Comparison of ENCODE assay signal across 32 cellular contexts in the genomic region with DNA sequence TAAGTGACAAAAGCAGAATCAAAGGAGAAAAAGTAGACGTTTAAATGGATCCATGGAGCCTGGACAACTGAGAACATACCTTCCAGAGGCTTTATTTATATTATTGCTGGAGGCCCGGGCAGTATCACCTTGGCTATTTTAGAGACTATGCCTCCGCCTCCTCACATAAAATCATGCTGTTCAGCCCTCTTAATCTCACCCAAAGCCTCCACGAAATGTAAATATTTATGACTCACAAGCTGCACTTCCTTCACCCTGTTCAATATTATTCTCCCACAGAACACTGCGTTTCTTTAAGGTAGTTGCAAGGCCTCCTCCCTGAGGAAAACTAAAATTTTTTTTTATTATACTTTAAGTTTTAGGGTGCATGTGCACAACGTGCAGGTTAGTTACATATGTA.
"Had no signal": no experiment of that assay in that cellular context is flagged by ENCODE, and none has a peak within 500 bp of the region (broad histone marks: within the 10 kb centered on the region; RNA-seq: fewer than 3 reads in every experiment).

No MANE protein-coding gene starts in this region.

- DNase-seq: activated CD4-positive, alpha-beta memory T cell treated with anti-CD3 and anti-CD28 coated beads for 36 hours; activated CD4-positive, alpha-beta T cell treated with anti-CD3 and anti-CD28 coated beads for 36 hours; activated CD4-positive, alpha-beta T cell treated with anti-CD3 and anti-CD28 coated beads, Interleukin-2, amount 10 ng/mL, durations not matched to agents 24 days and 14 days; activated CD4-positive, CD25-positive, alpha-beta regulatory T cell; activated CD4-positive, CD25-positive, alpha-beta regulatory T cell treated with anti-CD3 and anti-CD28 coated beads, Interleukin-2, amount 50 U/mL, for 72 hours; activated CD8-positive, alpha-beta memory T cell treated with anti-CD3 and anti-CD28 coated beads, Interleukin-2, amount 10 ng/mL, durations not matched to agents 7 days and 5 days; activated CD8-positive, alpha-beta memory T cell treated with anti-CD3 and anti-CD28 coated beads, Interleukin-2, amount 50 U/mL, for 4 hours; activated CD8-positive, alpha-beta T cell treated with anti-CD3 and anti-CD28 coated beads, Interleukin-2, amount 10 ng/mL, durations not matched to agents 7 days and 5 days; activated effector memory CD4-positive, alpha-beta T cell treated with anti-CD3 and anti-CD28 coated beads, Interleukin-2, amount 50 U/mL, for 16 hours; activated naive CD4-positive, alpha-beta T cell treated with anti-CD3 and anti-CD28 coated beads for 36 hours; activated naive CD8-positive, alpha-beta T cell treated with anti-CD3 and anti-CD28 coated beads for 36 hours; activated naive CD8-positive, alpha-beta T cell treated with anti-CD3 and anti-CD28 coated beads, Interleukin-2, amount 50 U/mL, for 24 hours; activated T-cell treated with anti-CD3 and anti-CD28 coated beads, Interleukin-2, amount 50 U/mL, for 1 hour; activated T-cell treated with anti-CD3 and anti-CD28 coated beads, Interleukin-2, amount 50 U/mL, for 48 hours; adrenal gland; aorta; body of pancreas; central memory CD4-positive, alpha-beta T cell; cerebellar nuclear complex; colonic mucosa; effector CD8-positive, alpha-beta T cell; glutamatergic neuron; heart left ventricle; T-helper 2 cell had no signal

- H3K27ac Mint-ChIP-seq: activated CD4-positive, alpha-beta memory T cell treated with anti-CD3 and anti-CD28 coated beads for 36 hours; activated CD4-positive, alpha-beta T cell treated with anti-CD3 and anti-CD28 coated beads for 36 hours; activated CD4-positive, alpha-beta T cell treated with anti-CD3 and anti-CD28 coated beads, Interleukin-2, amount 10 ng/mL, durations not matched to agents 24 days and 14 days; activated CD8-positive, alpha-beta memory T cell treated with anti-CD3 and anti-CD28 coated beads, Interleukin-2, amount 10 ng/mL, durations not matched to agents 7 days and 5 days; activated CD8-positive, alpha-beta T cell treated with anti-CD3 and anti-CD28 coated beads, Interleukin-2, amount 10 ng/mL, durations not matched to agents 7 days and 5 days; activated naive CD4-positive, alpha-beta T cell treated with anti-CD3 and anti-CD28 coated beads for 36 hours; activated naive CD4-positive, alpha-beta T cell treated with anti-CD3 and anti-CD28 coated beads, Interleukin-2, amount 50 U/mL, for 24 hours; activated naive CD8-positive, alpha-beta T cell treated with anti-CD3 and anti-CD28 coated beads for 36 hours; activated naive CD8-positive, alpha-beta T cell treated with anti-CD3 and anti-CD28 coated beads, Interleukin-2, amount 50 U/mL, for 24 hours; activated T-helper 1 cell treated with anti-CD3 and anti-CD28 coated beads, Interleukin-12 subunit alpha, Interleukin-12 subunit beta, Interleukin-2, Interleukin-4 antibody, amounts not matched to agents 30 ng/mL and 10 ng/mL and 1 ng/mL, durations not matched to agents 14 hours and 24 hours and 36 hours; activated T-helper 2 cell treated with anti-CD3 and anti-CD28 coated beads, Interferon-gamma antibody, Interleukin-2, Interleukin-4, amounts not matched to agents 10 μg/mL and 5 μg/mL and 100 μg/mL, durations not matched to agents 14 hours and 24 hours and 36 hours had no signal

- H3K27ac ChIP-seq: adrenal gland, body of pancreas, cardiac muscle cell, colonic mucosa, esophagus muscularis mucosa, heart left ventricle had no signal

- H3K4me3 ChIP-seq: adrenal gland, body of pancreas, cardiac muscle cell, colonic mucosa, esophagus muscularis mucosa, heart left ventricle had no signal

- H3K9me3 ChIP-seq: adrenal gland, body of pancreas, colonic mucosa, esophagus muscularis mucosa had no signal

- H3K4me3 Mint-ChIP-seq: activated CD4-positive, alpha-beta memory T cell treated with anti-CD3 and anti-CD28 coated beads for 36 hours; activated CD4-positive, alpha-beta T cell treated with anti-CD3 and anti-CD28 coated beads for 36 hours; activated CD4-positive, alpha-beta T cell treated with anti-CD3 and anti-CD28 coated beads, Interleukin-2, amount 10 ng/mL, durations not matched to agents 24 days and 14 days; activated CD8-positive, alpha-beta memory T cell treated with anti-CD3 and anti-CD28 coated beads, Interleukin-2, amount 10 ng/mL, durations not matched to agents 7 days and 5 days; activated CD8-positive, alpha-beta T cell treated with anti-CD3 and anti-CD28 coated beads, Interleukin-2, amount 10 ng/mL, durations not matched to agents 7 days and 5 days; activated naive CD4-positive, alpha-beta T cell treated with anti-CD3 and anti-CD28 coated beads for 36 hours; activated naive CD4-positive, alpha-beta T cell treated with anti-CD3 and anti-CD28 coated beads, Interleukin-2, amount 50 U/mL, for 24 hours; activated naive CD8-positive, alpha-beta T cell treated with anti-CD3 and anti-CD28 coated beads for 36 hours; activated naive CD8-positive, alpha-beta T cell treated with anti-CD3 and anti-CD28 coated beads, Interleukin-2, amount 50 U/mL, for 24 hours; activated T-helper 1 cell treated with anti-CD3 and anti-CD28 coated beads, Interleukin-12 subunit alpha, Interleukin-12 subunit beta, Interleukin-2, Interleukin-4 antibody, amounts not matched to agents 30 ng/mL and 10 ng/mL and 1 ng/mL, durations not matched to agents 14 hours and 24 hours and 36 hours had no signal

- H3K9me3 Mint-ChIP-seq: activated CD4-positive, alpha-beta memory T cell treated with anti-CD3 and anti-CD28 coated beads for 36 hours; activated CD4-positive, alpha-beta T cell treated with anti-CD3 and anti-CD28 coated beads, Interleukin-2, amount 10 ng/mL, durations not matched to agents 24 days and 14 days; activated naive CD4-positive, alpha-beta T cell treated with anti-CD3 and anti-CD28 coated beads, Interleukin-2, amount 50 U/mL, for 24 hours; activated naive CD8-positive, alpha-beta T cell treated with anti-CD3 and anti-CD28 coated beads for 36 hours; activated T-helper 1 cell treated with anti-CD3 and anti-CD28 coated beads, Interleukin-12 subunit alpha, Interleukin-12 subunit beta, Interleukin-2, Interleukin-4 antibody, amounts not matched to agents 30 ng/mL and 10 ng/mL and 1 ng/mL, durations not matched to agents 14 hours and 24 hours and 36 hours had no signal

- FAIRE-seq: endometrium, endothelial cell of umbilical vein, frontal cortex had no signal

- H3K36me3 ChIP-seq: adrenal gland, cardiac muscle cell, colonic mucosa, esophagus muscularis mucosa, heart left ventricle had no signal

- H3K4me1 ChIP-seq: adrenal gland, body of pancreas, colonic mucosa, heart left ventricle had no signal

- H3K27me3 ChIP-seq: adrenal gland, body of pancreas, cardiac muscle cell, colonic mucosa, esophagus muscularis mucosa, heart left ventricle had no signal

- ATAC-seq: activated CD4-positive, alpha-beta T cell treated with anti-CD3 and anti-CD28 coated beads for 36 hours; activated CD8-positive, alpha-beta memory T cell treated with anti-CD3 and anti-CD28 coated beads, Interleukin-2, amount 10 ng/mL, durations not matched to agents 7 days and 5 days; activated CD8-positive, alpha-beta T cell treated with anti-CD3 and anti-CD28 coated beads, Interleukin-2, amount 10 ng/mL, durations not matched to agents 7 days and 5 days; activated naive CD8-positive, alpha-beta T cell treated with anti-CD3 and anti-CD28 coated beads, Interleukin-2, amount 50 U/mL, for 24 hours; body of pancreas; heart left ventricle had no signal

- H3K36me3 Mint-ChIP-seq: activated CD8-positive, alpha-beta memory T cell treated with anti-CD3 and anti-CD28 coated beads, Interleukin-2, amount 10 ng/mL, durations not matched to agents 7 days and 5 days; activated naive CD4-positive, alpha-beta T cell treated with anti-CD3 and anti-CD28 coated beads, Interleukin-2, amount 50 U/mL, for 24 hours; activated naive CD8-positive, alpha-beta T cell treated with anti-CD3 and anti-CD28 coated beads for 36 hours had no signal

- H3K27me3 Mint-ChIP-seq: activated CD4-positive, alpha-beta memory T cell treated with anti-CD3 and anti-CD28 coated beads for 36 hours; activated CD4-positive, alpha-beta T cell treated with anti-CD3 and anti-CD28 coated beads for 36 hours; activated CD4-positive, alpha-beta T cell treated with anti-CD3 and anti-CD28 coated beads, Interleukin-2, amount 10 ng/mL, durations not matched to agents 24 days and 14 days; activated CD8-positive, alpha-beta memory T cell treated with anti-CD3 and anti-CD28 coated beads, Interleukin-2, amount 10 ng/mL, durations not matched to agents 7 days and 5 days; activated naive CD8-positive, alpha-beta T cell treated with anti-CD3 and anti-CD28 coated beads for 36 hours; activated naive CD8-positive, alpha-beta T cell treated with anti-CD3 and anti-CD28 coated beads, Interleukin-2, amount 50 U/mL, for 24 hours had no signal
